ENCODE assay signal across 9 cellular contexts in genomic region chr12:74021937-74022336, GRCh38.
A peak's percentile ranks its signal among the peaks of the same experiment; 100 is the strongest.
DNase-seq lines count a peak whose midpoint lies in the region; ATAC-seq and TF ChIP-seq lines count a peak whose summit lies in the region.
"Had no signal": no experiment of that assay in that cellular context is flagged by ENCODE, and none has a peak within 500 bp of the region (broad histone marks: within the 10 kb centered on the region; RNA-seq: fewer than 3 reads in every experiment).

No MANE protein-coding gene starts in this region.

- TF ChIP-seq CTCF in BE2C (IDR thresholded peaks at IDR 0.05; ENCODE audit: low read depth, low read length) (peak; percentile 69), GM13976 (IDR thresholded peaks at IDR 0.05; ENCODE audit: borderline replicate concordance, control extremely low read depth, extremely low read depth, insufficient read depth, missing control alignments) (peak; percentile 80)

- no peak overlapping the region for H3K27ac Mint-ChIP-seq in activated CD4-positive, alpha-beta memory T cell treated with anti-CD3 and anti-CD28 coated beads for 36 hours
- H3K27ac Mint-ChIP-seq: T-helper 1 cell treated with Interleukin-12 subunit alpha and Interleukin-12 subunit beta and Interleukin-4 antibody, amounts not matched to agents 30 μg/mL and 1 μg/mL, for 36 hours had no signal

- H3K4me3 ChIP-seq in BE2C (ENCODE audit: low read depth, low read length) (no peak overlapping the region), MG63 (no peak overlapping the region), right cardiac atrium (ENCODE audit: low read length) (no peak overlapping the region)

- in situ Hi-C loops in GM13976 (cut with MboI; ENCODE audit: low sequenced_read_pairs, unreplicated experiment), result no loop called here

- H3K4me1 ChIP-seq in BE2C, result no peaks in the 10 kb centered on the region
- H3K4me1 ChIP-seq in right cardiac atrium (ENCODE audit: control insufficient read depth, insufficient read depth, low read length), result no peaks in the 10 kb centered on the region

- no peaks in the 10 kb centered on the region for H3K36me3 Mint-ChIP-seq in activated CD4-positive, alpha-beta memory T cell treated with anti-CD3 and anti-CD28 coated beads for 36 hours

- DNase-seq in BE2C (peak; percentile 65), GM13976 (ENCODE audit: low spot score) (peak; percentile 22), MG63 (peak; percentile 53), right cardiac atrium (peak; percentile 55 to 72 (median 69)), smooth muscle cell of the brain vasculature (ENCODE audit: low read depth, low spot score) (peak; percentile 28), ureter (ENCODE audit: low spot score) (no peak)
- DNase-seq in activated CD4-positive, alpha-beta memory T cell treated with anti-CD3 and anti-CD28 coated beads for 36 hours, result peak; percentile 40

- no peaks in the 10 kb centered on the region for H3K9me3 Mint-ChIP-seq in activated CD4-positive, alpha-beta memory T cell treated with anti-CD3 and anti-CD28 coated beads for 36 hours
- H3K9me3 Mint-ChIP-seq: T-helper 1 cell treated with Interleukin-12 subunit alpha and Interleukin-12 subunit beta and Interleukin-4 antibody, amounts not matched to agents 30 μg/mL and 1 μg/mL, for 36 hours had no signal

- WGBS in right cardiac atrium, result 10% methylated on average over 9 of the region's 9 CpGs

- H3K36me3 ChIP-seq in BE2C, result no peaks in the 10 kb centered on the region
- H3K36me3 ChIP-seq in MG63, result no peaks in the 10 kb centered on the region

- no peak overlapping the region for H3K27ac ChIP-seq in right cardiac atrium (ENCODE audit: low read length)

- POLR2A ChIA-PET in activated CD4-positive, alpha-beta memory T cell treated with anti-CD3 and anti-CD28 coated beads for 36 hours (lab: Charles Lee), result no interaction called here

- no peak overlapping the region for H3K4me3 Mint-ChIP-seq in activated CD4-positive, alpha-beta memory T cell treated with anti-CD3 and anti-CD28 coated beads for 36 hours
- H3K4me3 Mint-ChIP-seq: T-helper 1 cell treated with Interleukin-12 subunit alpha and Interleukin-12 subunit beta and Interleukin-4 antibody, amounts not matched to agents 30 μg/mL and 1 μg/mL, for 36 hours had no signal

- H3K27me3 Mint-ChIP-seq in activated CD4-positive, alpha-beta memory T cell treated with anti-CD3 and anti-CD28 coated beads for 36 hours, result no peaks in the 10 kb centered on the region

- ATAC-seq in HG02610 (IDR thresholded peaks at IDR 0.05; ENCODE audit: unreplicated experiment) (peak; percentile 100), right cardiac atrium (peak; percentile 82 to 86)

- H3K27me3 ChIP-seq in BE2C (no peaks in the 10 kb centered on the region), MG63 (no peaks in the 10 kb centered on the region), right cardiac atrium (ENCODE audit: control insufficient read depth, insufficient read depth) (no peaks in the 10 kb centered on the region)

- CTCF ChIA-PET in activated CD4-positive, alpha-beta memory T cell treated with anti-CD3 and anti-CD28 coated beads for 36 hours (lab: Charles Lee), result interaction anchor here (1.0 kb wide), 1 partner anchor 515 kb away, joined by 4 read pairs; no protein-coding TSS in a partner anchor

- no peaks in the 10 kb centered on the region for H3K4me1 Mint-ChIP-seq in activated CD4-positive, alpha-beta memory T cell treated with anti-CD3 and anti-CD28 coated beads for 36 hours (ENCODE audit: low read depth)

- H3K9me3 ChIP-seq in BE2C, result no peaks in the 10 kb centered on the region
- H3K9me3 ChIP-seq in MG63, result no peaks in the 10 kb centered on the region
- no peaks in the 10 kb centered on the region for H3K9me3 ChIP-seq in right cardiac atrium (ENCODE audit: control insufficient read depth, low read length)

- intact Hi-C loops in activated CD4-positive, alpha-beta memory T cell treated with anti-CD3 and anti-CD28 coated beads for 36 hours (cut with micrococcal nuclease), result loop anchor here (10.0 kb wide), 1 partner anchor 513 kb away; the partner anchor contains the start of gene ATXN7L3B
- intact Hi-C loops in right cardiac atrium (cut with DNase I), result no loop called here
